15 cellular contexts compared by ENCODE assay signal in genomic region chr9:79134654-79135053, GRCh38.
DNase-seq lines count a peak whose midpoint lies in the region; FAIRE-seq and TF ChIP-seq lines count a peak whose summit lies in the region.
"Had no signal": no experiment of that assay in that cellular context is flagged by ENCODE, and none has a peak within 500 bp of the region (broad histone marks: within the 10 kb centered on the region; RNA-seq: fewer than 3 reads in every experiment).

No MANE protein-coding gene starts in this region.

- H3K79me2 ChIP-seq in DOHH2 (ENCODE audit: control insufficient read depth, low read length) (no peaks in the 10 kb centered on the region), keratinocyte (ENCODE audit: control insufficient read depth, insufficient read depth, low read length) (no peaks in the 10 kb centered on the region)

- no peaks in the 10 kb centered on the region for H3K4me1 Mint-ChIP-seq in activated naive CD8-positive, alpha-beta T cell treated with anti-CD3 and anti-CD28 coated beads for 36 hours

- H3K4me3 Mint-ChIP-seq in activated naive CD8-positive, alpha-beta T cell treated with anti-CD3 and anti-CD28 coated beads for 36 hours, result no peak overlapping the region
- H3K4me3 Mint-ChIP-seq: activated naive CD4-positive, alpha-beta T cell treated with anti-CD3 and anti-CD28 coated beads for 36 hours had no signal

- H3K4me3 ChIP-seq in DOHH2 (ENCODE audit: low read length) (no peak overlapping the region), keratinocyte (ENCODE audit: control insufficient read depth in 2 of 3, extremely low read depth in 1 of 3, insufficient read depth in 2 of 3, low read depth in 1 of 3, low read length in 3 of 3) (no peak overlapping the region), transverse colon (no peak overlapping the region)
- H3K4me3 ChIP-seq: HAP-1, pancreas had no signal

- no peaks in the 10 kb centered on the region for H3K36me3 ChIP-seq in DOHH2 (ENCODE audit: control insufficient read depth, low read length)
- H3K36me3 ChIP-seq in keratinocyte (ENCODE audit: control insufficient read depth in 2 of 2, extremely low read depth in 1 of 2, insufficient read depth in 2 of 2, low read length in 2 of 2), result no peaks in the 10 kb centered on the region
- H3K36me3 ChIP-seq in transverse colon, result no peaks in the 10 kb centered on the region
- H3K36me3 ChIP-seq: HAP-1, pancreas had no signal

- no peak for TF ChIP-seq POLR2A in transverse colon (IDR thresholded peaks at IDR 0.05)

- H3K27me3 ChIP-seq in DOHH2 (ENCODE audit: control insufficient read depth, low read length) (no peaks in the 10 kb centered on the region), keratinocyte (ENCODE audit: control insufficient read depth, extremely low read depth, insufficient read depth, low read length) (no peaks in the 10 kb centered on the region), transverse colon (no peaks in the 10 kb centered on the region)
- H3K27me3 ChIP-seq: pancreas had no signal

- H3K27ac ChIP-seq in DOHH2 (ENCODE audit: low read depth, low read length) (no peak overlapping the region), keratinocyte (ENCODE audit: control insufficient read depth, insufficient read depth, low read length) (no peak overlapping the region), transverse colon (no peak overlapping the region)
- H3K27ac ChIP-seq: KMS-11, pancreas had no signal

- no peak for FAIRE-seq in keratinocyte (lab: Jason Lieb, UNC)
- FAIRE-seq: frontal cortex, GM12891, pancreas had no signal

- H3K4me2 ChIP-seq in DOHH2 (ENCODE audit: low read length) (no peak overlapping the region), keratinocyte (ENCODE audit: control insufficient read depth, extremely low read depth, insufficient read depth, low read depth, low read length) (no peak overlapping the region)
- H3K4me2 ChIP-seq: KMS-11 had no signal

- no peak overlapping the region for H3K27ac Mint-ChIP-seq in activated naive CD8-positive, alpha-beta T cell treated with anti-CD3 and anti-CD28 coated beads for 36 hours
- H3K27ac Mint-ChIP-seq: activated naive CD4-positive, alpha-beta T cell treated with anti-CD3 and anti-CD28 coated beads for 36 hours had no signal

- no peaks in the 10 kb centered on the region for H4K20me1 ChIP-seq in DOHH2 (ENCODE audit: control insufficient read depth, insufficient read depth, low read depth, low read length)
- no peaks in the 10 kb centered on the region for H4K20me1 ChIP-seq in keratinocyte (ENCODE audit: control insufficient read depth, extremely low read depth, insufficient read depth, low read length)

- H3K4me1 ChIP-seq in DOHH2 (ENCODE audit: control insufficient read depth, low read length), result no peaks in the 10 kb centered on the region
- no peaks in the 10 kb centered on the region for H3K4me1 ChIP-seq in keratinocyte (ENCODE audit: control insufficient read depth, extremely low read depth, insufficient read depth, low read length)
- no peaks in the 10 kb centered on the region for H3K4me1 ChIP-seq in transverse colon
- H3K4me1 ChIP-seq: HAP-1, pancreas had no signal

- H3K9me3 ChIP-seq in DOHH2 (ENCODE audit: control insufficient read depth, insufficient read depth, low read length) (no peaks in the 10 kb centered on the region), keratinocyte (ENCODE audit: control insufficient read depth, low read depth, low read length) (no peaks in the 10 kb centered on the region), transverse colon (no peaks in the 10 kb centered on the region)
- H3K9me3 ChIP-seq: HAP-1, pancreas had no signal

- no peaks in the 10 kb centered on the region for H3K9me2 ChIP-seq in DOHH2 (replicated peaks; ENCODE audit: control insufficient read depth, low read length)

- no peak for TF ChIP-seq EP300 in transverse colon (IDR thresholded peaks at IDR 0.05; ENCODE audit: low read depth)

- H3K9me1 ChIP-seq in keratinocyte (ENCODE audit: control insufficient read depth, extremely low read depth, insufficient read depth, low read length), result no peaks in the 10 kb centered on the region

- no peaks in the 10 kb centered on the region for H3F3A ChIP-seq in DOHH2 (ENCODE audit: control insufficient read depth, insufficient read depth)

- 49 to 72% methylated on average over 3 to 5 of the region's 5 CpGs for WGBS in transverse colon (ENCODE audit: low coverage in 1 of 2), 2 donors

- in situ Hi-C loops in transverse colon (cut with MboI; ENCODE audit: low pct_ligation_motif_present in 1 of 4, low pct_unique_long_range_greater_than_20kb in 1 of 4, low sequenced_read_pairs in 3 of 4), result no loop called here

- dilution Hi-C loops in keratinocyte (cut with MboI; ENCODE audit: extremely low pct_ligation_motif_present, low sequenced_read_pairs), result no loop called here

- H3K9me3 Mint-ChIP-seq in activated naive CD8-positive, alpha-beta T cell treated with anti-CD3 and anti-CD28 coated beads for 36 hours, result no peaks in the 10 kb centered on the region
- H3K9me3 Mint-ChIP-seq: activated naive CD4-positive, alpha-beta T cell treated with anti-CD3 and anti-CD28 coated beads for 36 hours had no signal

- DNase-seq in HK-2 (ENCODE audit: unreplicated experiment) (peak; percentile 1), T1000 (lab: John Stamatoyannopoulos, UW) (peak; percentile 3), keratinocyte (ENCODE audit: low read depth, low spot score) (no peak), GM19238 (ENCODE audit: insufficient read length, low spot score) (no peak), activated T-cell treated with anti-CD3 and anti-CD28 coated beads for 4 hours (no peak), transverse colon (no peak)
- no peak for DNase-seq in activated naive CD8-positive, alpha-beta T cell treated with anti-CD3 and anti-CD28 coated beads for 36 hours
- DNase-seq: activated naive CD4-positive, alpha-beta T cell treated with anti-CD3 and anti-CD28 coated beads for 36 hours; pancreas; T-helper 2 cell had no signal

- H3K27me3 Mint-ChIP-seq in activated naive CD8-positive, alpha-beta T cell treated with anti-CD3 and anti-CD28 coated beads for 36 hours, result no peaks in the 10 kb centered on the region

- peak; percentile 45 for TF ChIP-seq CTCF in DOHH2 (IDR thresholded peaks at IDR 0.05; ENCODE audit: low read depth, low read length, poor library complexity, severe bottlenecking)
- peak; percentile 13 to 52 (median 20) for TF ChIP-seq CTCF in keratinocyte (optimal IDR thresholded peaks at IDR 0.05 in 1 of 3, IDR thresholded peaks at IDR 0.05 in 1 of 3, conservative IDR thresholded peaks at IDR 0.05 in 1 of 3; ENCODE audit: extremely low read depth in 1 of 3, insufficient read depth in 2 of 3, low read length in 3 of 3)
- TF ChIP-seq CTCF in transverse colon (IDR thresholded peaks at IDR 0.05), result no peak

- H3K36me3 Mint-ChIP-seq in activated naive CD8-positive, alpha-beta T cell treated with anti-CD3 and anti-CD28 coated beads for 36 hours, result no peaks in the 10 kb centered on the region

- H3K9ac ChIP-seq in keratinocyte (ENCODE audit: control insufficient read depth, extremely low read depth, insufficient read depth, low read length), result no peak overlapping the region
- H3K9ac ChIP-seq: KMS-11 had no signal

- H2AFZ ChIP-seq in keratinocyte (ENCODE audit: control insufficient read depth, low read length), result no peak overlapping the region

- intact Hi-C loops in transverse colon (cut with DNase I; ENCODE audit: low total_unique reads), result no loop called here

Comparison
In these comparisons a context has a peak if more than half of its experiments do, and no peak if none do; other contexts are left out.
1. CTCF ChIP-seq: peak in DOHH2 (single experiment) and keratinocyte (3 of 3); none in transverse colon (0 of 5).
2. DNase-seq: peak in HK-2 (single experiment) and T1000 (single experiment); none in keratinocyte (single experiment), activated naive CD8-positive, alpha-beta T cell treated with anti-CD3 and anti-CD28 coated beads for 36 hours (single experiment), GM19238 (single experiment), activated T-cell treated with anti-CD3 and anti-CD28 coated beads for 4 hours (single experiment) and transverse colon (single experiment).